Comparison of ENCODE assay signal across 2 cellular contexts in genomic region chr1:35554261-35555211, GRCh38.
TF ChIP-seq lines count a peak whose summit lies in the region.

No MANE protein-coding gene starts in this region.

TF ChIP-seq in H1, 55 proteins besides CTCF, POLR2A, EP300 and RAD21 (continues in another document):
- no peak for TF ChIP-seq RXRA (IDR thresholded peaks at IDR 0.05; ENCODE audit: insufficient read depth, low read depth, low read length)
- peak; percentile 53; the same call in 1 of the 2 replicates for TF ChIP-seq TAF1 (IDR thresholded peaks at IDR 0.05; ENCODE audit: low read depth, low read length)
- TF ChIP-seq TBP (IDR thresholded peaks at IDR 0.05; ENCODE audit: low read depth, low read length) = peak; percentile 74
- TF ChIP-seq CBX5 (IDR thresholded peaks at IDR 0.05; ENCODE audit: low read depth, low read length) = no peak
- TF ChIP-seq KDM1A (IDR thresholded peaks at IDR 0.05; ENCODE audit: borderline replicate concordance, low read length) = no peak
- no peak for TF ChIP-seq CHD2 (IDR thresholded peaks at IDR 0.05; ENCODE audit: low read length)
- TF ChIP-seq CBX8 (IDR thresholded peaks at IDR 0.05; ENCODE audit: borderline replicate concordance, low read depth, low read length) = no peak
- TF ChIP-seq ASH2L (IDR thresholded peaks at IDR 0.05; ENCODE audit: low read length) = peak; percentile 49
- TF ChIP-seq CREB1 (IDR thresholded peaks at IDR 0.05) = peak; percentile 46; the same call in 1 of the 2 replicates
- TF ChIP-seq NRF1 (IDR thresholded peaks at IDR 0.05; ENCODE audit: low read depth, low read length) = no peak
- TF ChIP-seq MAX (IDR thresholded peaks at IDR 0.05) = no peak
- no peak for TF ChIP-seq YY1 (IDR thresholded peaks at IDR 0.05; ENCODE audit: low read depth, low read length)
- no peak for TF ChIP-seq SAP30 (IDR thresholded peaks at IDR 0.05; ENCODE audit: insufficient read depth, insufficient replicate concordance, low read length)
- TF ChIP-seq HDAC2 (IDR thresholded peaks at IDR 0.05; ENCODE audit: borderline replicate concordance in 1 of 2, low read depth in 2 of 2, low read length in 2 of 2) = no peak
- peak; percentile 31; the same call in 1 of the 2 replicates for TF ChIP-seq TEAD4 (IDR thresholded peaks at IDR 0.05; ENCODE audit: low read depth, low read length)
- no peak for TF ChIP-seq USF2 (IDR thresholded peaks at IDR 0.05; ENCODE audit: low read length)
- peak; percentile 60; the same call in 1 of the 2 replicates for TF ChIP-seq JUND (IDR thresholded peaks at IDR 0.05; ENCODE audit: low read length)
- no peak for TF ChIP-seq SIRT6 (IDR thresholded peaks at IDR 0.05; ENCODE audit: low read length)
- no peak for TF ChIP-seq SRF (IDR thresholded peaks at IDR 0.05; ENCODE audit: low read depth, low read length)
- TF ChIP-seq JUN (IDR thresholded peaks at IDR 0.05; ENCODE audit: low read depth, low read length) = no peak
- peak; percentile 73; the same call in 1 of the 2 replicates for TF ChIP-seq SP1 (IDR thresholded peaks at IDR 0.05; ENCODE audit: low read depth, low read length)
- TF ChIP-seq CHD1 (IDR thresholded peaks at IDR 0.05; ENCODE audit: low read depth, low read length) = no peak
- TF ChIP-seq KDM4A (IDR thresholded peaks at IDR 0.05; ENCODE audit: low read depth, low read length, severe bottlenecking) = no peak
- TF ChIP-seq FOSL1 (IDR thresholded peaks at IDR 0.05; ENCODE audit: insufficient read depth, low read depth, low read length) = no peak
- no peak for TF ChIP-seq SIX5 (IDR thresholded peaks at IDR 0.05; ENCODE audit: low read depth, low read length)
- TF ChIP-seq CEBPB (IDR thresholded peaks at IDR 0.05; ENCODE audit: low read depth, low read length) = no peak
- no peak for TF ChIP-seq MAFK (IDR thresholded peaks at IDR 0.05; ENCODE audit: low read depth, low read length)
- TF ChIP-seq ATF2 (IDR thresholded peaks at IDR 0.05; ENCODE audit: low read length) = peak; percentile 75; the same call in 1 of the 2 replicates
- no peak for TF ChIP-seq GTF2F1 (IDR thresholded peaks at IDR 0.05; ENCODE audit: borderline replicate concordance, low read depth, low read length)
- no peak for TF ChIP-seq ZNF274 (IDR thresholded peaks at IDR 0.05; ENCODE audit: borderline replicate concordance, extremely low read depth, low read length)
- peak; percentile 48; the same call in 1 of the 2 replicates for TF ChIP-seq POU5F1 (IDR thresholded peaks at IDR 0.05; ENCODE audit: low read depth, low read length)
- no peak for TF ChIP-seq TAF7 (optimal IDR thresholded peaks at IDR 0.05; ENCODE audit: borderline replicate concordance, low read depth, low read length)
- TF ChIP-seq TCF12 (IDR thresholded peaks at IDR 0.05; ENCODE audit: low read depth, low read length) = no peak
- TF ChIP-seq SP2 (IDR thresholded peaks at IDR 0.05; ENCODE audit: low read length) = no peak

TF ChIP-seq in neural cell, 6 proteins besides CTCF, POLR2A, EP300 and RAD21:
- no peak for TF ChIP-seq MXI1 (conservative IDR thresholded peaks at IDR 0.05; ENCODE audit: poor library complexity, severe bottlenecking)
- TF ChIP-seq EZH2 (IDR thresholded peaks at IDR 0.05; ENCODE audit: borderline replicate concordance, insufficient read depth, low read length, poor library complexity, severe bottlenecking) = no peak
- no peak for TF ChIP-seq SMC3 (conservative IDR thresholded peaks at IDR 0.05; ENCODE audit: poor library complexity)
- TF ChIP-seq POLR2AphosphoS5 (IDR thresholded peaks at IDR 0.05) = no peak
- no peak for TF ChIP-seq REST (IDR thresholded peaks at IDR 0.05; ENCODE audit: borderline replicate concordance)
- no peak for TF ChIP-seq TAF1 (IDR thresholded peaks at IDR 0.05; ENCODE audit: low read depth)
